Comparison of ENCODE assay signal across 19 cellular contexts in genomic region chr1:206695751-206696150, GRCh38.
"Had no signal": no experiment of that assay in that cellular context is flagged by ENCODE, and none has a peak within 500 bp of the region (broad histone marks: within the 10 kb centered on the region; RNA-seq: fewer than 3 reads in every experiment).

No MANE protein-coding gene starts in this region.

- H3K27me3 ChIP-seq: brain microvascular endothelial cell, neural progenitor cell, right lobe of liver had no signal

- H3K27ac Mint-ChIP-seq: activated T-helper 2 cell treated with anti-CD3 and anti-CD28 coated beads, Interferon-gamma antibody, Interleukin-2, Interleukin-4, amounts not matched to agents 10 μg/mL and 5 μg/mL and 100 μg/mL, durations not matched to agents 14 hours and 24 hours and 36 hours; neural progenitor cell; stimulated activated naive B cell treated with anti-CD40 and anti-IgM and Interleukin-4, amounts not matched to agents 10 μg/mL and 1 μg/mL and 100 μg/mL, for 72 hours had no signal

- H3K27ac ChIP-seq: brain microvascular endothelial cell, neural progenitor cell, prostate gland, thoracic aorta, VCaP had no signal

- H3K9me3 ChIP-seq: prostate gland, right lobe of liver, thoracic aorta had no signal

- H3K4me1 ChIP-seq: prostate gland had no signal

- DNase-seq: activated CD4-positive, alpha-beta T cell treated with anti-CD3 and anti-CD28 coated beads for 1 hour; activated CD4-positive, alpha-beta T cell treated with anti-CD3 and anti-CD28 coated beads, Interleukin-2, amount 50 U/mL, for 48 hours; activated naive CD4-positive, alpha-beta T cell treated with Interleukin-2 at 50 U/mL for 16 hours; aorta; brain microvascular endothelial cell; cerebellar nuclear complex; effector CD4-positive, alpha-beta T cell; left colon; mammary epithelial cell; right lobe of liver; stimulated activated CD4-positive, alpha-beta T cell treated with anti-CD3 and anti-CD28 coated beads, Interleukin-4, amount 100 ng/mL, for 4 hours; stimulated activated naive B cell treated with anti-CD40 and anti-IgM and Interleukin-4, amounts not matched to agents 10 μg/mL and 1 μg/mL and 100 μg/mL, for 72 hours; T-helper 2 cell had no signal

- H3K9me3 Mint-ChIP-seq: activated T-helper 2 cell treated with anti-CD3 and anti-CD28 coated beads, Interferon-gamma antibody, Interleukin-2, Interleukin-4, amounts not matched to agents 10 μg/mL and 5 μg/mL and 100 μg/mL, durations not matched to agents 14 hours and 24 hours and 36 hours; neural progenitor cell; stimulated activated naive B cell treated with anti-CD40 and anti-IgM and Interleukin-4, amounts not matched to agents 10 μg/mL and 1 μg/mL and 100 μg/mL, for 72 hours had no signal

- H3K4me3 ChIP-seq: neural progenitor cell, prostate gland, right lobe of liver, thoracic aorta had no signal

- H3K27me3 Mint-ChIP-seq: stimulated activated naive B cell treated with anti-CD40 and anti-IgM and Interleukin-4, amounts not matched to agents 10 μg/mL and 1 μg/mL and 100 μg/mL, for 72 hours had no signal

- H3K36me3 ChIP-seq: brain microvascular endothelial cell, neural progenitor cell, prostate gland, right lobe of liver, thoracic aorta had no signal

- ATAC-seq: esophagus mucosa; left colon; right lobe of liver; stimulated activated naive B cell treated with anti-CD40 and anti-IgM and Interleukin-4, amounts not matched to agents 10 μg/mL and 1 μg/mL and 100 μg/mL, for 72 hours had no signal

- H3K4me3 Mint-ChIP-seq: neural progenitor cell; stimulated activated naive B cell treated with anti-CD40 and anti-IgM and Interleukin-4, amounts not matched to agents 10 μg/mL and 1 μg/mL and 100 μg/mL, for 72 hours had no signal
